10 cellular contexts compared by ENCODE assay signal in genomic region chr2:218860950-218861381, GRCh38. TPM values are rescaled to one million over a fixed set of nuclear protein-coding genes. Genes with fewer than 3 reads are reported as not detected.
DNase-seq lines count a peak whose midpoint lies in the region; ATAC-seq lines count a peak whose summit lies in the region.
"Had no signal": no experiment of that assay in that cellular context is flagged by ENCODE, and none has a peak within 500 bp of the region (broad histone marks: within the 10 kb centered on the region; RNA-seq: fewer than 3 reads in every experiment).

No MANE protein-coding gene starts in this region.

- peak overlapping the region; percentile 61 for H3K4me3 Mint-ChIP-seq in activated naive CD8-positive, alpha-beta T cell
- H3K4me3 Mint-ChIP-seq in activated naive CD8-positive, alpha-beta T cell treated with anti-CD3 and anti-CD28 coated beads for 36 hours = no peak overlapping the region
- H3K4me3 Mint-ChIP-seq: T-helper 1 cell treated with Interleukin-12 subunit alpha and Interleukin-12 subunit beta and Interleukin-4 antibody, amounts not matched to agents 30 μg/mL and 1 μg/mL, for 36 hours had no signal

- ATAC-seq in HG03354 (IDR thresholded peaks at IDR 0.05; ENCODE audit: poor library complexity, severe bottlenecking, unreplicated experiment) (no peak), HG03571 (IDR thresholded peaks at IDR 0.05; ENCODE audit: unreplicated experiment) (no peak)

- no peak overlapping the region for H3K27ac Mint-ChIP-seq in activated naive CD8-positive, alpha-beta T cell
- H3K27ac Mint-ChIP-seq in activated naive CD8-positive, alpha-beta T cell treated with anti-CD3 and anti-CD28 coated beads for 36 hours = no peak overlapping the region
- H3K27ac Mint-ChIP-seq: T-helper 1 cell treated with Interleukin-12 subunit alpha and Interleukin-12 subunit beta and Interleukin-4 antibody, amounts not matched to agents 30 μg/mL and 1 μg/mL, for 36 hours had no signal

- no peaks in the 10 kb centered on the region for H3K9me3 Mint-ChIP-seq in activated naive CD8-positive, alpha-beta T cell (ENCODE audit: low read depth)
- no peaks in the 10 kb centered on the region for H3K9me3 Mint-ChIP-seq in activated naive CD8-positive, alpha-beta T cell treated with anti-CD3 and anti-CD28 coated beads for 36 hours
- H3K9me3 Mint-ChIP-seq: T-helper 1 cell treated with Interleukin-12 subunit alpha and Interleukin-12 subunit beta and Interleukin-4 antibody, amounts not matched to agents 30 μg/mL and 1 μg/mL, for 36 hours had no signal

- H3K27me3 Mint-ChIP-seq in activated naive CD8-positive, alpha-beta T cell = peaks cover 46% of the 10 kb centered on the region
- peaks cover 85% of the 10 kb centered on the region for H3K27me3 Mint-ChIP-seq in activated naive CD8-positive, alpha-beta T cell treated with anti-CD3 and anti-CD28 coated beads for 36 hours

- DNase-seq in activated naive CD8-positive, alpha-beta T cell treated with anti-CD3 and anti-CD28 coated beads for 36 hours = no peak
- DNase-seq in RKO (ENCODE audit: low spot score) (peak; percentile 92), fibroblast of the conjunctiva (ENCODE audit: low read depth) (peak; percentile 8), posterior vena cava (ENCODE audit: low spot score) (peak; percentile 79), AG08396 (ENCODE audit: low spot score) (no peak)

- intact Hi-C loops in posterior vena cava (cut with DNase I) = no loop called here

- no peaks in the 10 kb centered on the region for H3K36me3 Mint-ChIP-seq in activated naive CD8-positive, alpha-beta T cell
- H3K36me3 Mint-ChIP-seq in activated naive CD8-positive, alpha-beta T cell treated with anti-CD3 and anti-CD28 coated beads for 36 hours = no peaks in the 10 kb centered on the region

- peaks cover 24% of the 10 kb centered on the region for H3K4me1 Mint-ChIP-seq in activated naive CD8-positive, alpha-beta T cell (ENCODE audit: low read depth)
- peaks cover 15% of the 10 kb centered on the region for H3K4me1 Mint-ChIP-seq in activated naive CD8-positive, alpha-beta T cell treated with anti-CD3 and anti-CD28 coated beads for 36 hours

RNA-seq across cellular contexts. Expression of gene WNT6, which starts 1.4 kb away (rescaled TPM):
- under 1 TPM in 1 of 2 experiments, not detected in 1; 0.21 TPM for total RNA-seq in activated naive CD8-positive, alpha-beta T cell treated with anti-CD3 and anti-CD28 coated beads for 36 hours
- under 1 TPM; 0.23 to 0.24 TPM for total RNA-seq in posterior vena cava
- total RNA-seq: lung microvascular endothelial cell had no signal

RNA-seq across cellular contexts. Expression of gene WNT10A, which starts 19.7 kb away (rescaled TPM):
- total RNA-seq in activated naive CD8-positive, alpha-beta T cell treated with anti-CD3 and anti-CD28 coated beads for 36 hours = 1 to 10 TPM; 6.8 to 7.1 TPM
- not detected for total RNA-seq in posterior vena cava
- total RNA-seq: lung microvascular endothelial cell had no signal

RNA-seq across cellular contexts. Expression of gene PRKAG3, which starts 29.4 kb away (rescaled TPM):
- total RNA-seq in activated naive CD8-positive, alpha-beta T cell treated with anti-CD3 and anti-CD28 coated beads for 36 hours = not detected
- total RNA-seq in posterior vena cava = under 1 TPM in 1 of 2 donors, not detected in 1; 0.23 TPM
- total RNA-seq: lung microvascular endothelial cell had no signal

Comparison
In these comparisons a context has a peak if more than half of its experiments do, and no peak if none do; other contexts are left out.
1. DNase-seq: peak in RKO (single experiment), fibroblast of the conjunctiva (single experiment) and posterior vena cava (single experiment); none in activated naive CD8-positive, alpha-beta T cell treated with anti-CD3 and anti-CD28 coated beads for 36 hours (single experiment) and AG08396 (single experiment).
2. RNA of gene WNT10A, which starts 19.7 kb away (total RNA-seq): 6.8 to 7.1 TPM in activated naive CD8-positive, alpha-beta T cell treated with anti-CD3 and anti-CD28 coated beads for 36 hours; not detected in posterior vena cava; every median in the first group is over 4 times any median in the second.